19 cellular contexts compared by ENCODE assay signal in genomic region chr6:17927705-17928104, GRCh38. TPM values are rescaled to one million over a fixed set of nuclear protein-coding genes. Genes with fewer than 3 reads are reported as not detected.
DNase-seq lines count a peak whose midpoint lies in the region; ATAC-seq and TF ChIP-seq lines count a peak whose summit lies in the region.
"Had no signal": no experiment of that assay in that cellular context is flagged by ENCODE, and none has a peak within 500 bp of the region (broad histone marks: within the 10 kb centered on the region; RNA-seq: fewer than 3 reads in every experiment).

No MANE protein-coding gene starts in this region.

- H3K18ac ChIP-seq in IMR-90 (ENCODE audit: low read depth, low read length) = peak overlapping the region; percentile 96

- no peak overlapping the region for H3K4me3 Mint-ChIP-seq in glutamatergic neuron (ENCODE audit: unreplicated experiment)
- H3K4me3 Mint-ChIP-seq: CD4-positive, CD25-positive, alpha-beta regulatory T cell; naive B cell had no signal

- TF ChIP-seq POLR2A in IMR-90 (IDR thresholded peaks at IDR 0.05; ENCODE audit: low read depth, low read length) (no peak), suprapubic skin (IDR thresholded peaks at IDR 0.05) (no peak)

- H2BK20ac ChIP-seq in IMR-90 (ENCODE audit: low read depth, low read length) = peak overlapping the region; percentile 97

- H3K4me3 ChIP-seq in IMR-90 (ENCODE audit: insufficient read depth, low read depth, low read length) (no peak overlapping the region), lung (no peak overlapping the region), skeletal muscle tissue (ENCODE audit: low read length in 3 of 3) (no peak overlapping the region), suprapubic skin (no peak overlapping the region)
- H3K4me3 ChIP-seq: Peyer's patch, upper lobe of right lung had no signal

- H3K36me3 ChIP-seq in IMR-90 (ENCODE audit: control insufficient read depth, insufficient read depth, low read length) (no peaks in the 10 kb centered on the region), lung (ENCODE audit: control insufficient read depth in 2 of 2, insufficient read depth in 2 of 2, low read length in 2 of 2) (peaks cover 0 to 1% of the 10 kb centered on the region in 2 donors), skeletal muscle tissue (ENCODE audit: control insufficient read depth in 3 of 3, insufficient read depth in 3 of 3, low read length in 3 of 3) (no peaks in the 10 kb centered on the region), suprapubic skin (no peaks in the 10 kb centered on the region)
- H3K36me3 ChIP-seq: Peyer's patch, upper lobe of right lung had no signal

- H3K56ac ChIP-seq in IMR-90 (ENCODE audit: extremely low read depth, insufficient read depth, low read length) = peak overlapping the region; percentile 17; the same call in 1 of the 2 replicates

- peaks cover 31% of the 10 kb centered on the region for H3K4me1 ChIP-seq in IMR-90 (ENCODE audit: control insufficient read depth, insufficient read depth, low read length)
- peaks cover 56% of the 10 kb centered on the region for H3K4me1 ChIP-seq in foreskin keratinocyte
- H3K4me1 ChIP-seq in lung (ENCODE audit: control insufficient read depth in 2 of 2, insufficient read depth in 2 of 2, low read length in 2 of 2) = peaks cover 14 to 38% of the 10 kb centered on the region in 2 donors
- peaks cover 49 to 63% (median 51%) of the 10 kb centered on the region in 3 donors for H3K4me1 ChIP-seq in skeletal muscle tissue (ENCODE audit: control insufficient read depth in 3 of 3, insufficient read depth in 3 of 3, low read length in 3 of 3)
- peaks cover 54% of the 10 kb centered on the region for H3K4me1 ChIP-seq in suprapubic skin

- peak overlapping the region; percentile 99 for H3K4ac ChIP-seq in IMR-90 (ENCODE audit: low read depth, low read length)

- peak overlapping the region; percentile 93; the same call in 1 of the 2 replicates for H4K91ac ChIP-seq in IMR-90 (ENCODE audit: insufficient read depth, low read depth, low read length)

- POLR2A ChIA-PET in IMR-90 (lab: Charles Lee; ENCODE audit: unreplicated experiment) = no interaction called here

- peak overlapping the region; percentile 4 for H2AK9ac ChIP-seq in IMR-90 (replicated peaks; ENCODE audit: low read depth, low read length, poor library complexity)

- peak overlapping the region; percentile 19; the same call in 1 of the 3 replicates for H2BK15ac ChIP-seq in IMR-90 (ENCODE audit: low read depth, low read length)

- no peaks in the 10 kb centered on the region for H3K36me3 Mint-ChIP-seq in glutamatergic neuron (ENCODE audit: unreplicated experiment)
- H3K36me3 Mint-ChIP-seq: CD4-positive, CD25-positive, alpha-beta regulatory T cell; naive B cell had no signal

- no TSS peak for BruUV-seq in IMR-90 (replicated peaks; lab: Mats Ljungman, UMichigan)

- H3K27ac ChIP-seq in IMR-90 (ENCODE audit: insufficient read depth, low read length) (peak overlapping the region; percentile 78), foreskin keratinocyte (no peak overlapping the region), lung (ENCODE audit: low read depth in 1 of 2, low read length in 1 of 2) (peak overlapping the region; percentile 11 to 76), skeletal muscle tissue (ENCODE audit: low read depth, low read length) (peak overlapping the region; percentile 77), suprapubic skin (no peak overlapping the region)
- H3K27ac ChIP-seq: upper lobe of right lung had no signal

- no peaks in the 10 kb centered on the region for H3K9me3 Mint-ChIP-seq in glutamatergic neuron (ENCODE audit: unreplicated experiment)
- H3K9me3 Mint-ChIP-seq: CD4-positive, CD25-positive, alpha-beta regulatory T cell; naive B cell had no signal

- H3K4me2 ChIP-seq in IMR-90 (ENCODE audit: low read depth, low read length) = no peak overlapping the region; the same call in 1 of the 2 replicates

- in situ Hi-C loops in IMR-90 (cut with MboI; ENCODE audit: low sequenced_read_pairs) = no loop called here

- H3K14ac ChIP-seq in IMR-90 (replicated peaks; ENCODE audit: low read depth, low read length) = peak overlapping the region; percentile 98; the same call in 1 of the 2 replicates

- no peak for TF ChIP-seq CTCF in IMR-90 (conservative IDR thresholded peaks at IDR 0.05; ENCODE audit: low read depth, low read length)
- no peak for TF ChIP-seq CTCF in foreskin keratinocyte (conservative IDR thresholded peaks at IDR 0.05)
- no peak for TF ChIP-seq CTCF in lung (IDR thresholded peaks at IDR 0.05; ENCODE audit: control extremely low read depth, extremely low read depth)
- TF ChIP-seq CTCF in glutamatergic neuron (IDR thresholded peaks at IDR 0.05; ENCODE audit: partially characterized antibody, unreplicated experiment) = no peak
- TF ChIP-seq CTCF in suprapubic skin (IDR thresholded peaks at IDR 0.05) = no peak

- no CpG with 5 or more reads among the region's 3 CpGs for WGBS in IMR-90 (ENCODE audit: extremely low coverage in 2 of 2, insufficient read length in 1 of 2), 2 experiments
- WGBS in lung, 2 donors = 72 to 86% methylated on average over 3 of the region's 3 CpGs
- 49% methylated on average over 3 of the region's 3 CpGs for WGBS in suprapubic skin

- TF ChIP-seq EP300 in suprapubic skin (IDR thresholded peaks at IDR 0.05) = no peak

- no peaks in the 10 kb centered on the region for H3K27me3 Mint-ChIP-seq in glutamatergic neuron (ENCODE audit: unreplicated experiment)
- H3K27me3 Mint-ChIP-seq: naive B cell had no signal

- ATAC-seq in IMR-90 (ENCODE audit: low read depth) (no peak), foreskin keratinocyte (peak; percentile 50), lung (ENCODE audit: insufficient read depth, low FRiP score) (no peak), HG02678 (IDR thresholded peaks at IDR 0.05; ENCODE audit: unreplicated experiment) (no peak)
- ATAC-seq: upper lobe of right lung had no signal

- no peak for TF ChIP-seq RAD21 in IMR-90 (IDR thresholded peaks at IDR 0.05; ENCODE audit: low read length)

- dilution Hi-C loops in IMR-90 (cut with HindIII; ENCODE audit: low sequenced_read_pairs, unreplicated experiment) = no loop called here

- intact Hi-C loops in IMR-90 (cut with micrococcal nuclease) = no loop called here

- DNase-seq in IMR-90 (no peak), foreskin keratinocyte (no peak), lung (ENCODE audit: low spot score) (no peak), glutamatergic neuron (no peak), suprapubic skin (ENCODE audit: low spot score in 2 of 2) (no peak), RPMI8226 (no peak)
- DNase-seq: ACHN; activated CD4-positive, alpha-beta T cell treated with anti-CD3 and anti-CD28 coated beads for 48 hours; activated effector memory CD4-positive, alpha-beta T cell treated with anti-CD3 and anti-CD28 coated beads, Interleukin-2, amount 50 U/mL, for 16 hours; CD4-positive, CD25-positive, alpha-beta regulatory T cell; cerebellar nuclear complex; naive B cell; NCI-H1436; NCI-H82; Peyer's patch; stimulated activated CD4-positive, alpha-beta T cell treated with anti-CD3 and anti-CD28 coated beads, Interleukin-12 subunit alpha, Interleukin-12 subunit beta, amount 100 ng/mL, for 4 hours; upper lobe of right lung had no signal

- CTCF ChIA-PET in IMR-90 (lab: Yijun Ruan, JAX) = interaction anchor here (0.6 kb wide), 1 partner anchor 446 kb away, joined by 4 read pairs; no protein-coding TSS in a partner anchor

- H4K5ac ChIP-seq in IMR-90 (ENCODE audit: low read depth, low read length) = peak overlapping the region; percentile 49; the same call in 1 of the 2 replicates

- H3K9me3 ChIP-seq in IMR-90 (ENCODE audit: control insufficient read depth, insufficient read depth, low read length) = no peaks in the 10 kb centered on the region
- no peaks in the 10 kb centered on the region for H3K9me3 ChIP-seq in lung (ENCODE audit: control insufficient read depth in 2 of 2, insufficient read depth in 1 of 2, low read length in 1 of 2)
- H3K9me3 ChIP-seq in skeletal muscle tissue (ENCODE audit: control insufficient read depth in 3 of 3, low read length in 3 of 3) = no peaks in the 10 kb centered on the region
- no peaks in the 10 kb centered on the region for H3K9me3 ChIP-seq in suprapubic skin
- H3K9me3 ChIP-seq: Peyer's patch, upper lobe of right lung had no signal

- H3K79me1 ChIP-seq in IMR-90 (ENCODE audit: low read depth in 1 of 2, low read length in 2 of 2) = peaks cover 34 to 84% of the 10 kb centered on the region in 2 experiments

- peak overlapping the region; percentile 92 for H2BK5ac ChIP-seq in IMR-90 (ENCODE audit: low read depth, low read length, poor library complexity, severe bottlenecking)

- H3K9me1 ChIP-seq in IMR-90 (ENCODE audit: insufficient read depth, low read length) = peaks cover 22% of the 10 kb centered on the region

- H2BK120ac ChIP-seq in IMR-90 (ENCODE audit: low read depth, low read length) = peak overlapping the region; percentile 97

- H3K27me3 ChIP-seq in IMR-90 (ENCODE audit: control insufficient read depth, insufficient read depth, low read length) (no peaks in the 10 kb centered on the region), foreskin keratinocyte (no peaks in the 10 kb centered on the region), lung (ENCODE audit: control insufficient read depth, insufficient read depth) (no peaks in the 10 kb centered on the region), skeletal muscle tissue (ENCODE audit: control insufficient read depth in 3 of 3, insufficient read depth in 3 of 3, low read length in 3 of 3) (no peaks in the 10 kb centered on the region), suprapubic skin (no peaks in the 10 kb centered on the region)
- H3K27me3 ChIP-seq: Peyer's patch, upper lobe of right lung had no signal

- H4K20me1 ChIP-seq in IMR-90 (ENCODE audit: insufficient read depth, low read length) = no peaks in the 10 kb centered on the region

- peak overlapping the region in 1 of 2 experiments; percentile 29; a peak in 1 of 4 replicates for H4K8ac ChIP-seq in IMR-90 (ENCODE audit: low read depth in 2 of 2, low read length in 2 of 2)

- H3K9ac ChIP-seq in IMR-90 (ENCODE audit: low read depth, low read length) = no peak overlapping the region
- no peak overlapping the region for H3K9ac ChIP-seq in skeletal muscle tissue (ENCODE audit: low read depth in 1 of 3, low read length in 3 of 3)

- peaks cover 5% of the 10 kb centered on the region for H3K4me1 Mint-ChIP-seq in glutamatergic neuron (ENCODE audit: low read depth, unreplicated experiment)
- H3K4me1 Mint-ChIP-seq: CD4-positive, CD25-positive, alpha-beta regulatory T cell had no signal

- H2AFZ ChIP-seq in IMR-90 (replicated peaks; ENCODE audit: low read length, poor library complexity) = peak overlapping the region; percentile 53

- H2AK5ac ChIP-seq in IMR-90 (ENCODE audit: low read depth, low read length) = peak overlapping the region; percentile 86

- H3K23ac ChIP-seq in IMR-90 (ENCODE audit: low read depth, low read length) = peak overlapping the region; percentile 96; the same call in 1 of the 2 replicates

- H3K27ac Mint-ChIP-seq in glutamatergic neuron (ENCODE audit: unreplicated experiment) = no peak overlapping the region

RNA-seq across cellular contexts. Expression of gene KIF13A, which starts 59.7 kb away (rescaled TPM):
- total RNA-seq in IMR-90 (2012; rRNA removed) (51.8 and 53.0 TPM in 2 replicates), foreskin keratinocyte (84.2 and 89.1 TPM in 2 replicates), lung (10 to 100 TPM; 46.2 to 97.4 TPM), skeletal muscle tissue (44.9 TPM), glutamatergic neuron (ENCODE audit: unreplicated experiment) (26.7 TPM), suprapubic skin (10 to 100 TPM; 73.0 to 91.9 (median 78.9) TPM)
- polyA plus RNA-seq in IMR-90 (2012; rRNA removed) (22.5 and 23.3 TPM in 2 replicates), foreskin keratinocyte (24.8 and 32.3 TPM in 2 replicates), lung (10 to 100 TPM; 14.2 to 17.2 TPM)
- polyA plus RNA-seq in IMR-90 (2012; cell fraction: cytosol; rRNA removed) = 8.8 and 10.9 TPM in 2 replicates
- polyA plus RNA-seq in IMR-90 (2012; cell fraction: nucleus; rRNA removed; ENCODE audit: low replicate concordance) = 8.3 and 25.8 TPM in 2 replicates
- polyA plus RNA-seq: CD4-positive, CD25-positive, alpha-beta regulatory T cell had no signal

Comparison
In these comparisons a context has a peak if more than half of its experiments do, and no peak if none do; other contexts are left out.
1. H3K27ac ChIP-seq: peak in IMR-90 (single experiment), lung (2 of 2) and skeletal muscle tissue (single experiment); none in foreskin keratinocyte (single experiment) and suprapubic skin (single experiment).